In the genomic region with DNA sequence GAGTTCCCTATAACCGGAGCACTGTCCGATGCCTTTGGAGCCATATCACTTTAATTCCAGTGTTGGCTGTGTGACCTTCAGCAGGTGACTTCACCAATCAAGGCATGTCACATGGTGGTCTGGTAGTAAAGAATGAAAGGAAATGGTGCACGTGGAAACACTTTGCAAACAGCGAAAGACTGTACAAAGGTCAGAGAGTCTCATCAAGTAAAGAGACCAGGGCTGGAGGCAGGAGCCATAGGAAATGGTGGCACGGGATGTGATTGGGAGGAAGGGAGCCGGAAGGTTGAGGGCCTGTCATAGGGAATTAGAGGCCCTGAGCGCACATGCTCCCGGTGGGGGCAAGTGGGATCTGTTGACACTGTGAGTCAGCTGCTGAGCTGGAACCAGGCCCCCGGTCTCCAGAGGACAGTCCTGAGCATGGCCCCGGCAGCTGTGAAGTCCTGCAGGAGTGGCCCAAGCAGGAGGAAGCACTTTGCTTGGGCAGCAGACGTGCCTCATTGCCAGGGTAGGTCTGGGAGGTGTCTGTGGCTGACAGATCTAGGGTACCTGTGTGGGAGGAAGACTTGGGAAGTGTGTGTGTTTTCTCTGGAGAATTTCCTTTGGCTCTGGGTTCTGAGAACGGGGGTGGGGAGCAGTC, we compare ENCODE assay signal across 12 cellular contexts. TPM values are rescaled to one million over a fixed set of nuclear protein-coding genes. Genes with fewer than 3 reads are reported as not detected.
A peak's percentile ranks its signal among the peaks of the same experiment; 100 is the strongest.
DNase-seq lines count a peak whose midpoint lies in the region; ATAC-seq lines count a peak whose summit lies in the region.
"Had no signal": no experiment of that assay in that cellular context is flagged by ENCODE, and none has a peak within 500 bp of the region (broad histone marks: within the 10 kb centered on the region; RNA-seq: fewer than 3 reads in every experiment).

No MANE protein-coding gene starts in this region.

- H3K36me3 ChIP-seq in mesodermal cell (ENCODE audit: control insufficient read depth, insufficient read depth, low read length): no peaks in the 10 kb centered on the region
- H3K36me3 ChIP-seq: suprapubic skin had no signal

- DNase-seq in CD1c-positive myeloid dendritic cell (ENCODE audit: extremely low spot score) (peak; percentile 48), HuH-7.5 (ENCODE audit: low spot score) (peak; percentile 95), dermis microvascular lymphatic vessel endothelial cell (ENCODE audit: low read depth in 2 of 2) (peak; percentile 93 to 98), KG1 (lab: John Stamatoyannopoulos, UW) (no peak)
- DNase-seq in activated CD4-positive, alpha-beta T cell treated with anti-CD3 and anti-CD28 coated beads, Interleukin-2, amount 50 U/mL, for 4 hours: no peak
- DNase-seq in activated effector memory CD4-positive, alpha-beta T cell treated with anti-CD3 and anti-CD28 coated beads, Interleukin-2, amount 50 U/mL, for 16 hours: no peak
- DNase-seq: Kasumi-1; NCI-H524 treated with DMSO at 0.1 percent for 48 hours; stimulated activated CD4-positive, alpha-beta T cell treated with anti-CD3 and anti-CD28 coated beads, Interleukin-4, amount 100 ng/mL, for 1 hour had no signal

- no peak for ATAC-seq in GM21360 (IDR thresholded peaks at IDR 0.05; ENCODE audit: unreplicated experiment)

- WGBS in mesodermal cell (ENCODE audit: insufficient coverage in 2 of 2), 2 experiments: 78 to 83% methylated on average over 12 of the region's 12 CpGs

- no peak overlapping the region for H3K4me3 ChIP-seq in mesodermal cell (ENCODE audit: extremely low read depth, insufficient read depth, low read length, poor library complexity, severe bottlenecking)
- H3K4me3 ChIP-seq: suprapubic skin had no signal

- peak overlapping the region; percentile 23 for H3K27ac ChIP-seq in mesodermal cell (ENCODE audit: low read depth, low read length, severe bottlenecking)
- H3K27ac ChIP-seq: suprapubic skin had no signal

- H3K4me1 ChIP-seq in mesodermal cell (ENCODE audit: control insufficient read depth, insufficient read depth, low read length, poor library complexity, severe bottlenecking): peaks cover 39% of the 10 kb centered on the region

- H3K9me3 ChIP-seq in mesodermal cell (ENCODE audit: control insufficient read depth, low read length): no peaks in the 10 kb centered on the region
- H3K9me3 ChIP-seq: suprapubic skin had no signal

RNA-seq across cellular contexts. Expression of gene DAGLA, which starts 2.0 kb away (rescaled TPM):
- 1.7 and 3.2 TPM in 2 replicates for total RNA-seq in dermis microvascular lymphatic vessel endothelial cell
- polyA plus RNA-seq in mesodermal cell (2013, experiment 1 of 2): 4.2 TPM
- polyA plus RNA-seq in mesodermal cell (2013, experiment 2 of 2): 3.7 TPM

Comparison
In these comparisons a context has a peak if more than half of its experiments do, and no peak if none do; other contexts are left out.
1. DNase-seq: peak in CD1c-positive myeloid dendritic cell (single experiment), HuH-7.5 (single experiment) and dermis microvascular lymphatic vessel endothelial cell (2 of 2); none in activated CD4-positive, alpha-beta T cell treated with anti-CD3 and anti-CD28 coated beads, Interleukin-2, amount 50 U/mL, for 4 hours (0 of 2), KG1 (single experiment) and activated effector memory CD4-positive, alpha-beta T cell treated with anti-CD3 and anti-CD28 coated beads, Interleukin-2, amount 50 U/mL, for 16 hours (single experiment).